In genomic region chr6:3919849-3920248, GRCh38 we compare ENCODE assay signal across 15 cellular contexts.
DNase-seq lines count a peak whose midpoint lies in the region; ATAC-seq and TF ChIP-seq lines count a peak whose summit lies in the region.
"Had no signal": no experiment of that assay in that cellular context is flagged by ENCODE, and none has a peak within 500 bp of the region (broad histone marks: within the 10 kb centered on the region; RNA-seq: fewer than 3 reads in every experiment).

No MANE protein-coding gene starts in this region.

- CTCF ChIA-PET in RWPE1 (lab: Yijun Ruan, JAX) = interaction anchor here (0.6 to 2.1 kb wide), 2 partner anchors 13 to 361 kb away, joined by 5 read pairs; no protein-coding TSS in a partner anchor

- H3K9me3 Mint-ChIP-seq in GM23338 = peaks cover 34% of the 10 kb centered on the region
- no peaks in the 10 kb centered on the region for H3K9me3 Mint-ChIP-seq in activated naive CD4-positive, alpha-beta T cell treated with anti-CD3 and anti-CD28 coated beads, Interleukin-2, amount 50 U/mL, for 72 hours
- H3K9me3 Mint-ChIP-seq: CD4-positive, alpha-beta T cell had no signal

- POLR2A ChIA-PET in RWPE1 (lab: Yijun Ruan, JAX; ENCODE audit: low non-redundant PET) = no interaction called here

- peaks cover 13% of the 10 kb centered on the region for H3K4me1 Mint-ChIP-seq in GM23338

- peak overlapping the region; percentile 32; the same call in 1 of the 2 replicates for H2AFZ ChIP-seq in GM23338

- H3K36me3 ChIP-seq in GM23338 (ENCODE audit: insufficient read depth) (0 out of 2 replicates have a peak, but pooled peaks cover 4% of the 10 kb centered on the region), lower lobe of right lung (no peaks in the 10 kb centered on the region), subcutaneous abdominal adipose tissue (ENCODE audit: control insufficient read depth in 5 of 5, insufficient read depth in 5 of 5, low read length in 5 of 5) (no peaks in the 10 kb centered on the region)
- H3K36me3 ChIP-seq: BE2C had no signal

- H3K9me2 ChIP-seq in GM23338 (ENCODE audit: insufficient read depth) = 0 out of 2 replicates have a peak, but pooled peaks cover 3% of the 10 kb centered on the region

- H3K9me3 ChIP-seq in lower lobe of right lung (no peaks in the 10 kb centered on the region), subcutaneous abdominal adipose tissue (ENCODE audit: control insufficient read depth in 5 of 5, low read length in 5 of 5) (peaks cover 0 to 4% (median 0%) of the 10 kb centered on the region in 5 donors)
- H3K9me3 ChIP-seq: BE2C had no signal

- H3F3A ChIP-seq in GM23338 (replicated peaks; ENCODE audit: low read depth) = no peaks in the 10 kb centered on the region

- ATAC-seq in GM23338 (no peak), lower lobe of right lung (no peak)
- no peak for ATAC-seq in activated naive CD4-positive, alpha-beta T cell treated with anti-CD3 and anti-CD28 coated beads, Interleukin-2, amount 50 U/mL, for 72 hours

- H4K20me1 ChIP-seq in GM23338 (replicated peaks; ENCODE audit: insufficient read depth) = no peaks in the 10 kb centered on the region

- no peaks in the 10 kb centered on the region for H3K27me3 ChIP-seq in GM23338 (ENCODE audit: insufficient read depth)
- peaks cover 5% of the 10 kb centered on the region for H3K27me3 ChIP-seq in lower lobe of right lung (ENCODE audit: low read depth)
- H3K27me3 ChIP-seq in subcutaneous abdominal adipose tissue (ENCODE audit: control insufficient read depth in 5 of 5, insufficient read depth in 4 of 5, low read length in 5 of 5) = no peaks in the 10 kb centered on the region
- H3K27me3 ChIP-seq: BE2C had no signal

- H3K4me3 ChIP-seq in GM23338 (no peak overlapping the region), lower lobe of right lung (no peak overlapping the region), subcutaneous abdominal adipose tissue (ENCODE audit: low read depth in 1 of 5, low read length in 5 of 5) (no peak overlapping the region)

- peaks cover 16% of the 10 kb centered on the region; the same call in 2 of the 3 replicates for H3K36me3 Mint-ChIP-seq in GM23338 (ENCODE audit: low read depth)
- H3K36me3 Mint-ChIP-seq in activated naive CD4-positive, alpha-beta T cell treated with anti-CD3 and anti-CD28 coated beads, Interleukin-2, amount 50 U/mL, for 72 hours = no peaks in the 10 kb centered on the region

- no peak overlapping the region for H3K9ac ChIP-seq in subcutaneous abdominal adipose tissue (ENCODE audit: low read length in 5 of 5)

- H3K4me2 ChIP-seq in GM23338 = no peak overlapping the region

- DNase-seq in GM23338 (ENCODE audit: low spot score) (no peak), RWPE1 (ENCODE audit: low spot score) (no peak), lower lobe of right lung (no peak), NCI-H226 (no peak), DMS153 treated with DMSO at 0.1 percent for 48 hours (lab: John Stamatoyannopoulos, UW; ENCODE audit: unreplicated experiment) (no peak)
- DNase-seq in activated naive CD4-positive, alpha-beta T cell treated with anti-CD3 and anti-CD28 coated beads, Interleukin-2, amount 50 U/mL, for 72 hours (ENCODE audit: low spot score in 2 of 2) = no peak
- DNase-seq: BE2C; Calu3; CD4-positive, alpha-beta T cell; DMS79; KG1; NCI-H1436; OCI-M1; RPMI8226 had no signal

- H3K27ac ChIP-seq in GM23338 (ENCODE audit: low read depth) (no peak overlapping the region), RWPE1 (peak overlapping the region; percentile 83), lower lobe of right lung (peak overlapping the region; percentile 62), subcutaneous abdominal adipose tissue (ENCODE audit: low read depth, low read length) (peak overlapping the region; percentile 3)

- H3K4me1 ChIP-seq in GM23338 (ENCODE audit: insufficient read depth) = peaks cover 10% of the 10 kb centered on the region; the same call in 1 of the 2 replicates
- peaks cover 13% of the 10 kb centered on the region for H3K4me1 ChIP-seq in lower lobe of right lung
- peaks cover 0 to 13% (median 10%) of the 10 kb centered on the region in 5 donors for H3K4me1 ChIP-seq in subcutaneous abdominal adipose tissue (ENCODE audit: control insufficient read depth in 5 of 5, insufficient read depth in 5 of 5, low read length in 5 of 5)
- H3K4me1 ChIP-seq: BE2C had no signal

- H3K79me2 ChIP-seq in GM23338 (replicated peaks; ENCODE audit: insufficient read depth) = no peaks in the 10 kb centered on the region

- intact Hi-C loops in lower lobe of right lung (cut with DNase I) = no loop called here

- H3K27me3 Mint-ChIP-seq in GM23338 (ENCODE audit: insufficient read depth, low read depth, poor library complexity) = peaks cover 10% of the 10 kb centered on the region
- H3K27me3 Mint-ChIP-seq: CD4-positive, alpha-beta T cell had no signal

- TF ChIP-seq CTCF in GM23338 (conservative IDR thresholded peaks at IDR 0.05; ENCODE audit: low read depth in 2 of 2) = no peak
- no peak for TF ChIP-seq CTCF in RWPE1 (conservative IDR thresholded peaks at IDR 0.05; ENCODE audit: low read depth)
- TF ChIP-seq CTCF in lower lobe of right lung (IDR thresholded peaks at IDR 0.05) = no peak

- no peak overlapping the region for H3K4me3 Mint-ChIP-seq in GM23338
- H3K4me3 Mint-ChIP-seq: CD4-positive, alpha-beta T cell had no signal

- no peak overlapping the region for H3K27ac Mint-ChIP-seq in GM23338
- no peak overlapping the region for H3K27ac Mint-ChIP-seq in activated naive CD4-positive, alpha-beta T cell treated with anti-CD3 and anti-CD28 coated beads, Interleukin-2, amount 50 U/mL, for 72 hours
- H3K27ac Mint-ChIP-seq: CD4-positive, alpha-beta T cell had no signal

TF ChIP-seq in GM23338, 12 proteins besides CTCF, POLR2A, EP300 and RAD21:
- TF ChIP-seq, protein P1, sequence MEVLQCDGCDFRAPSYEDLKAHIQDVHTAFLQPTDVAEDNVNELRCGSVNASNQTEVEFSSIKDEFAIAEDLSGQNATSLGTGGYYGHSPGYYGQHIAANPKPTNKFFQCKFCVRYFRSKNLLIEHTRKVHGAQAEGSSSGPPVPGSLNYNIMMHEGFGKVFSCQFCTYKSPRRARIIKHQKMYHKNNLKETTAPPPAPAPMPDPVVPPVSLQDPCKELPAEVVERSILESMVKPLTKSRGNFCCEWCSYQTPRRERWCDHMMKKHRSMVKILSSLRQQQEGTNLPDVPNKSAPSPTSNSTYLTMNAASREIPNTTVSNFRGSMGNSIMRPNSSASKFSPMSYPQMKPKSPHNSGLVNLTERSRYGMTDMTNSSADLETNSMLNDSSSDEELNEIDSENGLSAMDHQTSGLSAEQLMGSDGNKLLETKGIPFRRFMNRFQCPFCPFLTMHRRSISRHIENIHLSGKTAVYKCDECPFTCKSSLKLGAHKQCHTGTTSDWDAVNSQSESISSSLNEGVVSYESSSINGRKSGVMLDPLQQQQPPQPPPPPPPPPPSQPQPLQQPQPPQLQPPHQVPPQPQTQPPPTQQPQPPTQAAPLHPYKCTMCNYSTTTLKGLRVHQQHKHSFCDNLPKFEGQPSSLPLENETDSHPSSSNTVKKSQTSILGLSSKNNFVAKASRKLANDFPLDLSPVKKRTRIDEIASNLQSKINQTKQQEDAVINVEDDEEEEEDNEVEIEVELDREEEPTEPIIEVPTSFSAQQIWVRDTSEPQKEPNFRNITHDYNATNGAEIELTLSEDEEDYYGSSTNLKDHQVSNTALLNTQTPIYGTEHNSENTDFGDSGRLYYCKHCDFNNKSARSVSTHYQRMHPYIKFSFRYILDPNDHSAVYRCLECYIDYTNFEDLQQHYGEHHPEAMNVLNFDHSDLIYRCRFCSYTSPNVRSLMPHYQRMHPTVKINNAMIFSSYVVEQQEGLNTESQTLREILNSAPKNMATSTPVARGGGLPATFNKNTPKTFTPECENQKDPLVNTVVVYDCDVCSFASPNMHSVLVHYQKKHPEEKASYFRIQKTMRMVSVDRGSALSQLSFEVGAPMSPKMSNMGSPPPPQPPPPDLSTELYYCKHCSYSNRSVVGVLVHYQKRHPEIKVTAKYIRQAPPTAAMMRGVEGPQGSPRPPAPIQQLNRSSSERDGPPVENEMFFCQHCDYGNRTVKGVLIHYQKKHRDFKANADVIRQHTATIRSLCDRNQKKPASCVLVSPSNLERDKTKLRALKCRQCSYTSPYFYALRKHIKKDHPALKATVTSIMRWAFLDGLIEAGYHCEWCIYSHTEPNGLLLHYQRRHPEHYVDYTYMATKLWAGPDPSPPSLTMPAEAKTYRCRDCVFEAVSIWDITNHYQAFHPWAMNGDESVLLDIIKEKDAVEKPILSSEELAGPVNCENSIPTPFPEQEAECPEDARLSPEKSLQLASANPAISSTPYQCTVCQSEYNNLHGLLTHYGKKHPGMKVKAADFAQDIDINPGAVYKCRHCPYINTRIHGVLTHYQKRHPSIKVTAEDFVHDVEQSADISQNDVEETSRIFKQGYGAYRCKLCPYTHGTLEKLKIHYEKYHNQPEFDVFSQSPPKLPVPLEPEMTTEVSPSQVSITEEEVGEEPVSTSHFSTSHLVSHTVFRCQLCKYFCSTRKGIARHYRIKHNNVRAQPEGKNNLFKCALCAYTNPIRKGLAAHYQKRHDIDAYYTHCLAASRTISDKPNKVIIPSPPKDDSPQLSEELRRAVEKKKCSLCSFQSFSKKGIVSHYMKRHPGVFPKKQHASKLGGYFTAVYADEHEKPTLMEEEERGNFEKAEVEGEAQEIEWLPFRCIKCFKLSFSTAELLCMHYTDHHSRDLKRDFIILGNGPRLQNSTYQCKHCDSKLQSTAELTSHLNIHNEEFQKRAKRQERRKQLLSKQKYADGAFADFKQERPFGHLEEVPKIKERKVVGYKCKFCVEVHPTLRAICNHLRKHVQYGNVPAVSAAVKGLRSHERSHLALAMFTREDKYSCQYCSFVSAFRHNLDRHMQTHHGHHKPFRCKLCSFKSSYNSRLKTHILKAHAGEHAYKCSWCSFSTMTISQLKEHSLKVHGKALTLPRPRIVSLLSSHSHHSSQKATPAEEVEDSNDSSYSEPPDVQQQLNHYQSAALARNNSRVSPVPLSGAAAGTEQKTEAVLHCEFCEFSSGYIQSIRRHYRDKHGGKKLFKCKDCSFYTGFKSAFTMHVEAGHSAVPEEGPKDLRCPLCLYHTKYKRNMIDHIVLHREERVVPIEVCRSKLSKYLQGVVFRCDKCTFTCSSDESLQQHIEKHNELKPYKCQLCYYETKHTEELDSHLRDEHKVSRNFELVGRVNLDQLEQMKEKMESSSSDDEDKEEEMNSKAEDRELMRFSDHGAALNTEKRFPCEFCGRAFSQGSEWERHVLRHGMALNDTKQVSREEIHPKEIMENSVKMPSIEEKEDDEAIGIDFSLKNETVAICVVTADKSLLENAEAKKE (CRISPR knock-in tag; IDR thresholded peaks at IDR 0.05) = no peak
